In genomic region chr2:29010946-29011649, GRCh38 we compare ENCODE assay signal across 8 cellular contexts. TPM values are rescaled to one million over a fixed set of nuclear protein-coding genes. Genes with fewer than 3 reads are reported as not detected.
A peak's percentile ranks its signal among the peaks of the same experiment; 100 is the strongest.
DNase-seq lines count a peak whose midpoint lies in the region; ATAC-seq and TF ChIP-seq lines count a peak whose summit lies in the region.

No MANE protein-coding gene starts in this region.

- TF ChIP-seq CTCF in KMS-11 (conservative IDR thresholded peaks at IDR 0.05; ENCODE audit: low read depth, low read length), result no peak

- H3K4me1 ChIP-seq in KMS-11 (ENCODE audit: low read depth, poor library complexity, severe bottlenecking), result peaks cover 20% of the 10 kb centered on the region
- H3K4me1 ChIP-seq in HAP-1, result no peaks in the 10 kb centered on the region

- ATAC-seq in activated T-cell treated with anti-CD3 and anti-CD28 coated beads, Interleukin-2, amount 50 U/mL, for 72 hours (replicated peaks in 1 of 2), result peak in 1 of 2 donors; percentile 14
- no peak for ATAC-seq in left ventricle myocardium superior
- ATAC-seq in GM18517 (IDR thresholded peaks at IDR 0.05; ENCODE audit: unreplicated experiment), result no peak
- no peak for ATAC-seq in HG03571 (IDR thresholded peaks at IDR 0.05; ENCODE audit: unreplicated experiment)

- H3K4me3 ChIP-seq in KMS-11 (IDR thresholded peaks at IDR 0.05; ENCODE audit: insufficient read depth, low read depth, low read length) (no peak overlapping the region), HAP-1 (no peak overlapping the region)

- no peaks in the 10 kb centered on the region for H4K20me1 ChIP-seq in KMS-11 (ENCODE audit: insufficient read depth)

- peak; percentile 42 to 52 for DNase-seq in activated T-cell treated with anti-CD3 and anti-CD28 coated beads, Interleukin-2, amount 50 U/mL, for 72 hours
- peak; percentile 57 for DNase-seq in left ventricle myocardium superior
- peak; percentile 14 for DNase-seq in stimulated activated CD4-positive, alpha-beta T cell treated with anti-CD3 and anti-CD28 coated beads, Interleukin-2, amount 100 ng/mL, for 4 hours (ENCODE audit: low read depth)
- DNase-seq in HAP-1 (ENCODE audit: low spot score in 2 of 2), result no peak
- no peak for DNase-seq in OCI-M2 (lab: John Stamatoyannopoulos, UW; ENCODE audit: unreplicated experiment)

- no peaks in the 10 kb centered on the region for H3K79me2 ChIP-seq in KMS-11 (ENCODE audit: insufficient read depth, low read depth)

- peak overlapping the region; percentile 48; the same call in 1 of the 2 replicates for H2AFZ ChIP-seq in KMS-11 (ENCODE audit: low read depth)

- peaks cover 71% of the 10 kb centered on the region for H3K4me1 Mint-ChIP-seq in activated T-cell treated with anti-CD3 and anti-CD28 coated beads, Interleukin-2, amount 50 U/mL, for 72 hours (ENCODE audit: low read depth)

- H3K27ac Mint-ChIP-seq in activated T-cell treated with anti-CD3 and anti-CD28 coated beads, Interleukin-2, amount 50 U/mL, for 72 hours, result peak overlapping the region; percentile 83

- no peaks in the 10 kb centered on the region for H3K9me3 ChIP-seq in HAP-1

- H3K27me3 ChIP-seq in KMS-11 (ENCODE audit: insufficient read depth, low read depth) (no peaks in the 10 kb centered on the region), HAP-1 (ENCODE audit: low read depth) (no peaks in the 10 kb centered on the region)

- peak overlapping the region; percentile 8; the same call in 1 of the 2 replicates for H3K4me2 ChIP-seq in KMS-11

- H3K9me3 Mint-ChIP-seq in activated T-cell treated with anti-CD3 and anti-CD28 coated beads, Interleukin-2, amount 50 U/mL, for 72 hours, result no peaks in the 10 kb centered on the region

- in situ Hi-C loops in HAP-1 (cut with MboI; ENCODE audit: low sequenced_read_pairs), result no loop called here

- no peak overlapping the region; the same call in 1 of the 2 replicates for H3K9ac ChIP-seq in KMS-11

- no peaks in the 10 kb centered on the region for H3K27me3 Mint-ChIP-seq in activated T-cell treated with anti-CD3 and anti-CD28 coated beads, Interleukin-2, amount 50 U/mL, for 72 hours (ENCODE audit: low read depth)

- H3K27ac ChIP-seq in KMS-11, result 0 out of 2 replicates have a peak overlapping the region, but pooled peaks have one; percentile 3

- H3K36me3 Mint-ChIP-seq in activated T-cell treated with anti-CD3 and anti-CD28 coated beads, Interleukin-2, amount 50 U/mL, for 72 hours (ENCODE audit: insufficient read depth in 2 of 2), result no peaks in the 10 kb centered on the region

- peak overlapping the region; percentile 77 to 78 for H3K4me3 Mint-ChIP-seq in activated T-cell treated with anti-CD3 and anti-CD28 coated beads, Interleukin-2, amount 50 U/mL, for 72 hours

- intact Hi-C loops in left ventricle myocardium superior (cut with micrococcal nuclease), result no loop called here

- H3K36me3 ChIP-seq in KMS-11 (ENCODE audit: insufficient read depth) (no peaks in the 10 kb centered on the region), HAP-1 (replicated peaks) (no peaks in the 10 kb centered on the region)

RNA-seq across cellular contexts. Expression of gene TOGARAM2, which starts 30.0 kb away (rescaled TPM):
- total RNA-seq in activated T-cell treated with anti-CD3 and anti-CD28 coated beads, Interleukin-2, amount 50 U/mL, for 72 hours, result 1 to 10 TPM; 4.0 to 4.3 TPM
- 43.9 TPM for total RNA-seq in left ventricle myocardium superior

Comparison
In these comparisons a context has a peak if more than half of its experiments do, and no peak if none do; other contexts are left out.
1. DNase-seq: peak in activated T-cell treated with anti-CD3 and anti-CD28 coated beads, Interleukin-2, amount 50 U/mL, for 72 hours (2 of 2), left ventricle myocardium superior (single experiment) and stimulated activated CD4-positive, alpha-beta T cell treated with anti-CD3 and anti-CD28 coated beads, Interleukin-2, amount 100 ng/mL, for 4 hours (single experiment); none in HAP-1 (0 of 2) and OCI-M2 (single experiment).